ENCODE assay signal across 22 cellular contexts in genomic region chr6:14798996-14799588, GRCh38.
"Had no signal": no experiment of that assay in that cellular context is flagged by ENCODE, and none has a peak within 500 bp of the region (broad histone marks: within the 10 kb centered on the region; RNA-seq: fewer than 3 reads in every experiment).

No MANE protein-coding gene starts in this region.

- H3K9me3 Mint-ChIP-seq: activated CD4-positive, alpha-beta memory T cell treated with anti-CD3 and anti-CD28 coated beads, Interleukin-2, amount 10 ng/mL, durations not matched to agents 7 days and 5 days; activated T-helper 17 cell treated with anti-CD3 and anti-CD28 coated beads, Interleukin-2, amount 50 U/mL, for 72 hours; effector memory CD8-positive, alpha-beta T cell had no signal

- H3K4me3 ChIP-seq: ovary, right lobe of liver, thoracic aorta, uterus had no signal

- H3K36me3 ChIP-seq: brain microvascular endothelial cell, ovary, right lobe of liver, thoracic aorta, uterus had no signal

- H3K4me3 Mint-ChIP-seq: activated CD4-positive, alpha-beta memory T cell treated with anti-CD3 and anti-CD28 coated beads, Interleukin-2, amount 10 ng/mL, durations not matched to agents 7 days and 5 days; activated CD4-positive, alpha-beta T cell treated with anti-CD3 and anti-CD28 coated beads, Interleukin-2, amount 10 ng/mL, durations not matched to agents 7 days and 5 days; activated T-cell treated with anti-CD3 and anti-CD28 coated beads, Interleukin-2, amount 50 U/mL, for 24 hours; activated T-helper 17 cell treated with anti-CD3 and anti-CD28 coated beads, Interleukin-2, amount 50 U/mL, for 72 hours; effector memory CD8-positive, alpha-beta T cell; immature natural killer cell; nephron; stimulated activated naive CD8-positive, alpha-beta T cell treated with anti-CD3 and anti-CD28 coated beads, Interleukin-15, Interleukin-2, amounts not matched to agents 100 ng/mL and 50 ng/mL, for 24 hours; type B pancreatic cell had no signal

- H3K27ac ChIP-seq: brain microvascular endothelial cell, ovary, right lobe of liver, thoracic aorta, uterus had no signal

- H3K4me1 ChIP-seq: uterus had no signal

- H3K9me3 ChIP-seq: ovary, right lobe of liver, thoracic aorta, uterus had no signal

- H3K27me3 ChIP-seq: brain microvascular endothelial cell, ovary, right lobe of liver, uterus had no signal

- H3K4me1 Mint-ChIP-seq: activated CD4-positive, alpha-beta memory T cell treated with anti-CD3 and anti-CD28 coated beads, Interleukin-2, amount 10 ng/mL, durations not matched to agents 7 days and 5 days had no signal

- DNase-seq: activated CD4-positive, alpha-beta T cell treated with anti-CD3 and anti-CD28 coated beads for 1 hour; activated CD8-positive, alpha-beta memory T cell treated with anti-CD3 and anti-CD28 coated beads, Interleukin-2, amount 50 U/mL, for 48 hours; activated gamma-delta T cell treated with Interleukin-2 at 50 U/mL for 16 hours; activated T-cell treated with anti-CD3 and anti-CD28 coated beads, Interleukin-2, amount 50 U/mL, for 24 hours; amniotic stem cell; cortex of kidney; kidney had no signal

- H3K27ac Mint-ChIP-seq: activated CD4-positive, alpha-beta memory T cell treated with anti-CD3 and anti-CD28 coated beads, Interleukin-2, amount 10 ng/mL, durations not matched to agents 7 days and 5 days; activated CD4-positive, alpha-beta T cell treated with anti-CD3 and anti-CD28 coated beads, Interleukin-2, amount 10 ng/mL, durations not matched to agents 7 days and 5 days; activated T-cell treated with anti-CD3 and anti-CD28 coated beads, Interleukin-2, amount 50 U/mL, for 24 hours; activated T-helper 17 cell treated with anti-CD3 and anti-CD28 coated beads, Interleukin-2, amount 50 U/mL, for 72 hours; effector memory CD8-positive, alpha-beta T cell; immature natural killer cell; progenitor cell of endocrine pancreas; type B pancreatic cell had no signal

- FAIRE-seq: endothelial cell of umbilical vein, kidney had no signal

- H3K27me3 Mint-ChIP-seq: activated CD4-positive, alpha-beta memory T cell treated with anti-CD3 and anti-CD28 coated beads, Interleukin-2, amount 10 ng/mL, durations not matched to agents 7 days and 5 days; activated CD4-positive, alpha-beta T cell treated with anti-CD3 and anti-CD28 coated beads, Interleukin-2, amount 10 ng/mL, durations not matched to agents 7 days and 5 days; activated T-cell treated with anti-CD3 and anti-CD28 coated beads, Interleukin-2, amount 50 U/mL, for 24 hours; activated T-helper 17 cell treated with anti-CD3 and anti-CD28 coated beads, Interleukin-2, amount 50 U/mL, for 72 hours had no signal
